Comparison of ENCODE assay signal across 18 cellular contexts in genomic region chr11:66651011-66651410, GRCh38. TPM values are rescaled to one million over a fixed set of nuclear protein-coding genes. Genes with fewer than 3 reads are reported as not detected.
DNase-seq lines count a peak whose midpoint lies in the region; ATAC-seq, FAIRE-seq and TF ChIP-seq lines count a peak whose summit lies in the region.
"Had no signal": no experiment of that assay in that cellular context is flagged by ENCODE, and none has a peak within 500 bp of the region (broad histone marks: within the 10 kb centered on the region; RNA-seq: fewer than 3 reads in every experiment).

No MANE protein-coding gene starts in this region.

- TF ChIP-seq CTCF in HFFc6 (IDR thresholded peaks at IDR 0.05) = no peak
- TF ChIP-seq CTCF in HepG2 (CRISPR knock-in tag; IDR thresholded peaks at IDR 0.05) = no peak
- TF ChIP-seq CTCF in Peyer's patch (IDR thresholded peaks at IDR 0.05) = no peak

- H3K4me3 ChIP-seq in HepG2 (replicated peaks in 1 of 3; ENCODE audit: insufficient read depth in 1 of 3, low read depth in 2 of 3, low read length in 3 of 3) (no peak overlapping the region), Peyer's patch (no peak overlapping the region)
- H3K4me3 ChIP-seq: BLaER1 treated with 17β-estradiol and CSF1 and Interleukin-3, amounts not matched to agents 10 nM and 100 nM; lower lobe of right lung; skin epidermis; thyroid gland had no signal

- no peak overlapping the region for H3K4me3 Mint-ChIP-seq in HFFc6
- no peak overlapping the region for H3K4me3 Mint-ChIP-seq in activated naive CD8-positive, alpha-beta T cell treated with anti-CD3 and anti-CD28 coated beads for 36 hours
- H3K4me3 Mint-ChIP-seq: IgD-negative memory B cell had no signal

- intact Hi-C loops in HepG2 (cut with micrococcal nuclease; ENCODE audit: unreplicated experiment) = no loop called here

- ATAC-seq in HepG2 (no peak), GM18870 (IDR thresholded peaks at IDR 0.05; ENCODE audit: unreplicated experiment) (no peak), HG02981 (IDR thresholded peaks at IDR 0.05; ENCODE audit: unreplicated experiment) (no peak)
- ATAC-seq: lower lobe of right lung had no signal

- no peak overlapping the region for H2AFZ ChIP-seq in HepG2 (ENCODE audit: low read length)

- peaks cover 20% of the 10 kb centered on the region for H4K20me1 ChIP-seq in HepG2 (ENCODE audit: insufficient read depth, low read length)

- peaks cover 50% of the 10 kb centered on the region for H3K36me3 Mint-ChIP-seq in HFFc6 (ENCODE audit: low read depth)
- peaks cover 62% of the 10 kb centered on the region for H3K36me3 Mint-ChIP-seq in activated naive CD8-positive, alpha-beta T cell treated with anti-CD3 and anti-CD28 coated beads for 36 hours

- no TSS peak for BruUV-seq in HepG2 (replicated peaks; lab: Mats Ljungman, UMichigan)

- DNase-seq in HFFc6 (no peak), HepG2 (ENCODE audit: low spot score) (no peak), Peyer's patch (no peak)
- no peak for DNase-seq in activated naive CD8-positive, alpha-beta T cell treated with anti-CD3 and anti-CD28 coated beads for 36 hours
- DNase-seq: brain microvascular endothelial cell, hypothalamus, lower lobe of right lung, NCI-H187, NCI-H774, thyroid gland had no signal

- no peak for FAIRE-seq in HepG2 (lab: Jason Lieb, UNC)
- FAIRE-seq: endometrium had no signal

- H3K4me2 ChIP-seq in HepG2 (ENCODE audit: low read depth, low read length) = no peak overlapping the region
- H3K4me2 ChIP-seq: BLaER1 treated with 17β-estradiol and CSF1 and Interleukin-3, amounts not matched to agents 10 nM and 100 nM had no signal

- no peak overlapping the region for H3K9ac ChIP-seq in HepG2 (ENCODE audit: insufficient read depth, low read depth, low read length)
- H3K9ac ChIP-seq: BLaER1 treated with 17β-estradiol and CSF1 and Interleukin-3, amounts not matched to agents 10 nM and 100 nM had no signal

- H3K36me3 ChIP-seq in HepG2 (replicated peaks in 1 of 2; ENCODE audit: control insufficient read depth in 1 of 2, insufficient read depth in 2 of 2, low read length in 2 of 2) = peaks cover 4 to 46% of the 10 kb centered on the region in 2 experiments
- H3K36me3 ChIP-seq in Peyer's patch = peaks cover 0 to 62% (median 0%) of the 10 kb centered on the region in 3 donors

- H3K27me3 ChIP-seq in HepG2 (ENCODE audit: control insufficient read depth in 1 of 2, insufficient read depth in 2 of 2, low read length in 2 of 2) (no peaks in the 10 kb centered on the region), Peyer's patch (no peaks in the 10 kb centered on the region)
- H3K27me3 ChIP-seq: BLaER1 treated with 17β-estradiol and CSF1 and Interleukin-3, amounts not matched to agents 10 nM and 100 nM; brain microvascular endothelial cell; neutrophil; thyroid gland had no signal

- CTCF ChIA-PET in HepG2 (lab: Yijun Ruan, JAX; ENCODE audit: low intra/inter-chr PET ratio, low total read pairs) = no interaction called here

- peaks cover 30% of the 10 kb centered on the region for H3K4me1 Mint-ChIP-seq in HFFc6 (ENCODE audit: low read depth)
- H3K4me1 Mint-ChIP-seq in activated naive CD8-positive, alpha-beta T cell treated with anti-CD3 and anti-CD28 coated beads for 36 hours = peaks cover 45% of the 10 kb centered on the region

- H3K9me3 Mint-ChIP-seq in HFFc6 = no peaks in the 10 kb centered on the region
- H3K9me3 Mint-ChIP-seq in activated naive CD8-positive, alpha-beta T cell treated with anti-CD3 and anti-CD28 coated beads for 36 hours = no peaks in the 10 kb centered on the region
- H3K9me3 Mint-ChIP-seq: IgD-negative memory B cell had no signal

- peak overlapping the region; percentile 48 for H3K27ac Mint-ChIP-seq in HFFc6
- H3K27ac Mint-ChIP-seq in activated naive CD8-positive, alpha-beta T cell treated with anti-CD3 and anti-CD28 coated beads for 36 hours = peak overlapping the region; percentile 34

- no peak for TF ChIP-seq RAD21 in HepG2 (CRISPR knock-in tag; IDR thresholded peaks at IDR 0.05)

- no peaks in the 10 kb centered on the region for H3K9me3 ChIP-seq in HepG2 (ENCODE audit: low read length)
- H3K9me3 ChIP-seq in Peyer's patch = no peaks in the 10 kb centered on the region
- H3K9me3 ChIP-seq: BLaER1 treated with 17β-estradiol and CSF1 and Interleukin-3, amounts not matched to agents 10 nM and 100 nM; lower lobe of right lung; neutrophil; thyroid gland had no signal

- no peak for TF ChIP-seq POLR2A in HepG2 (IDR thresholded peaks at IDR 0.05; ENCODE audit: insufficient read depth in 1 of 2, low read depth in 2 of 2, low read length in 2 of 2)
- TF ChIP-seq POLR2A in Peyer's patch (IDR thresholded peaks at IDR 0.05) = no peak

- 96% methylated on average over 2 of the region's 2 CpGs for WGBS in HepG2 (ENCODE audit: low lambda C conversion rate)

- H3K27ac ChIP-seq in HepG2 (ENCODE audit: extremely low read length, insufficient read depth, low read length) = no peak overlapping the region
- H3K27ac ChIP-seq in Peyer's patch = no peak overlapping the region
- H3K27ac ChIP-seq: BLaER1 treated with 17β-estradiol and CSF1 and Interleukin-3, amounts not matched to agents 10 nM and 100 nM; brain microvascular endothelial cell; lower lobe of right lung; neutrophil; skin epidermis; thyroid gland; VCaP had no signal

- in situ Hi-C loops in HepG2 (cut with HindIII; ENCODE audit: extremely low pct_ligation_motif_present, low pct_unique_long_range_greater_than_20kb) = no loop called here

- POLR2A ChIA-PET in HepG2 (lab: Yijun Ruan, JAX) = interaction anchor here (4.9 kb wide), 1 partner anchor 13 kb away, joined by 20 read pairs; the partner anchor contains the start of gene RBM4

- TF ChIP-seq EP300 in HepG2 (IDR thresholded peaks at IDR 0.05; ENCODE audit: low read depth in 2 of 2, low read length in 2 of 2) = no peak
- TF ChIP-seq EP300 in HepG2 (CRISPR knock-in tag; IDR thresholded peaks at IDR 0.05; ENCODE audit: borderline replicate concordance) = no peak

- no peaks in the 10 kb centered on the region; the same call in 1 of the 2 replicates for H3K27me3 Mint-ChIP-seq in HFFc6 (ENCODE audit: insufficient read depth)
- H3K27me3 Mint-ChIP-seq in activated naive CD8-positive, alpha-beta T cell treated with anti-CD3 and anti-CD28 coated beads for 36 hours = no peaks in the 10 kb centered on the region
- H3K27me3 Mint-ChIP-seq: IgD-negative memory B cell had no signal

- H3K79me2 ChIP-seq in HepG2 (ENCODE audit: insufficient read depth, low read length) = peaks cover 18% of the 10 kb centered on the region

- H3K4me1 ChIP-seq in HepG2 (ENCODE audit: insufficient read depth, low read length) (peaks cover 12% of the 10 kb centered on the region; the same call in 1 of the 2 replicates), Peyer's patch (no peaks in the 10 kb centered on the region)
- H3K4me1 ChIP-seq: thyroid gland had no signal

RNA-seq across cellular contexts. Expression of gene RBM4, which starts 12.5 kb away (rescaled TPM):
- total RNA-seq in HFFc6 (2021; fragmentation: NEBNext Ultra II Directional; extraction: Animal tissue kit (Norgen Biotek cat#: 25700)) = 100 to 1,000 TPM; 130 to 147 (median 134) TPM
- total RNA-seq in activated naive CD8-positive, alpha-beta T cell treated with anti-CD3 and anti-CD28 coated beads for 36 hours = 100 to 1,000 TPM; 134 to 140 TPM
- total RNA-seq in HepG2 (2016; rRNA removed; fragmentation: Illumina TruSeq; extraction: Trizol) = 136 and 138 TPM in 2 replicates
- 72.4 and 85.4 TPM in 2 replicates for total RNA-seq in HepG2 (2016; cell fraction: cytosol; rRNA removed; fragmentation: Illumina TruSeq; extraction: Trizol; ENCODE audit: low read depth)
- total RNA-seq in HepG2 (2016; cell fraction: insoluble cytoplasmic fraction; rRNA removed; fragmentation: Illumina TruSeq; extraction: Trizol) = 137 and 138 TPM in 2 replicates
- 57.5 and 58.8 TPM in 2 replicates for total RNA-seq in HepG2 (2016; cell fraction: membrane; rRNA removed; fragmentation: Illumina TruSeq; extraction: Trizol)
- total RNA-seq in HepG2 (2016; cell fraction: nucleus; rRNA removed; fragmentation: Illumina TruSeq; extraction: Trizol) = 101 and 109 TPM in 2 replicates
- 123 and 126 TPM in 2 replicates for polyA plus RNA-seq in HepG2 (2011; rRNA removed)
- 150 and 151 TPM in 2 replicates for polyA plus RNA-seq in HepG2 (2011; cell fraction: cytosol; rRNA removed)
- polyA plus RNA-seq in HepG2 (2011; cell fraction: nucleus; rRNA removed) = 83.4 and 84.4 TPM in 2 replicates
- 117 and 122 TPM in 2 replicates for polyA plus RNA-seq in HepG2 (2012)
- 29.4 and 30.6 TPM in 2 replicates for polyA plus RNA-seq in HepG2 (2016; cell fraction: cytosol; fragmentation: Illumina TruSeq; extraction: Trizol; ENCODE audit: low read depth)
- 149 and 157 TPM in 2 replicates for polyA plus RNA-seq in HepG2 (2016; cell fraction: insoluble cytoplasmic fraction; fragmentation: Illumina TruSeq; extraction: Trizol; ENCODE audit: low read depth)
- 38.1 and 38.5 TPM in 2 replicates for polyA plus RNA-seq in HepG2 (2016; cell fraction: membrane; fragmentation: Illumina TruSeq; extraction: Trizol; ENCODE audit: low read depth)
- 115 and 116 TPM in 2 replicates for polyA plus RNA-seq in HepG2 (2016; cell fraction: nucleus; fragmentation: Illumina TruSeq; extraction: Trizol; ENCODE audit: insufficient read depth, low read depth)
- polyA minus RNA-seq in HepG2 (2011; rRNA and poly(A)+ RNA removed; ENCODE audit: low replicate concordance) = 104 and 196 TPM in 2 replicates
- polyA minus RNA-seq in HepG2 (2011; cell fraction: cytosol; rRNA and poly(A)+ RNA removed) = 40.8 and 41.0 TPM in 2 replicates
- 136 and 154 TPM in 2 replicates for polyA minus RNA-seq in HepG2 (2011; cell fraction: nucleus; rRNA and poly(A)+ RNA removed)
- total RNA-seq in Peyer's patch = 10 to 100 TPM; 64.6 to 90.8 (median 75.3) TPM

RNA-seq across cellular contexts. Expression of gene RBM4B, which starts 26.7 kb away (rescaled TPM):
- 10 to 100 TPM; 17.0 to 21.1 (median 18.2) TPM for total RNA-seq in HFFc6 (2021; fragmentation: NEBNext Ultra II Directional; extraction: Animal tissue kit (Norgen Biotek cat#: 25700))
- 10 to 100 TPM; 12.2 to 15.5 TPM for total RNA-seq in activated naive CD8-positive, alpha-beta T cell treated with anti-CD3 and anti-CD28 coated beads for 36 hours
- total RNA-seq in HepG2 (2016; rRNA removed; fragmentation: Illumina TruSeq; extraction: Trizol) = 25.6 and 25.8 TPM in 2 replicates
- 11.1 and 13.0 TPM in 2 replicates for total RNA-seq in HepG2 (2016; cell fraction: cytosol; rRNA removed; fragmentation: Illumina TruSeq; extraction: Trizol; ENCODE audit: low read depth)
- 24.9 and 27.1 TPM in 2 replicates for total RNA-seq in HepG2 (2016; cell fraction: insoluble cytoplasmic fraction; rRNA removed; fragmentation: Illumina TruSeq; extraction: Trizol)
- total RNA-seq in HepG2 (2016; cell fraction: membrane; rRNA removed; fragmentation: Illumina TruSeq; extraction: Trizol) = 16.5 and 17.7 TPM in 2 replicates
- total RNA-seq in HepG2 (2016; cell fraction: nucleus; rRNA removed; fragmentation: Illumina TruSeq; extraction: Trizol) = 21.3 and 26.1 TPM in 2 replicates
- 32.4 and 33.5 TPM in 2 replicates for polyA plus RNA-seq in HepG2 (2011; rRNA removed)
- polyA plus RNA-seq in HepG2 (2011; cell fraction: cytosol; rRNA removed) = 19.2 and 24.1 TPM in 2 replicates
- polyA plus RNA-seq in HepG2 (2011; cell fraction: nucleus; rRNA removed) = 51.7 and 54.9 TPM in 2 replicates
- polyA plus RNA-seq in HepG2 (2012) = 18.3 and 24.4 TPM in 2 replicates
- 4.8 and 5.2 TPM in 2 replicates for polyA plus RNA-seq in HepG2 (2016; cell fraction: cytosol; fragmentation: Illumina TruSeq; extraction: Trizol; ENCODE audit: low read depth)
- 28.7 and 29.9 TPM in 2 replicates for polyA plus RNA-seq in HepG2 (2016; cell fraction: insoluble cytoplasmic fraction; fragmentation: Illumina TruSeq; extraction: Trizol; ENCODE audit: low read depth)
- polyA plus RNA-seq in HepG2 (2016; cell fraction: membrane; fragmentation: Illumina TruSeq; extraction: Trizol; ENCODE audit: low read depth) = 7.3 and 10.0 TPM in 2 replicates
- 43.3 and 48.3 TPM in 2 replicates for polyA plus RNA-seq in HepG2 (2016; cell fraction: nucleus; fragmentation: Illumina TruSeq; extraction: Trizol; ENCODE audit: insufficient read depth, low read depth)
- 19.7 and 31.4 TPM in 2 replicates for polyA minus RNA-seq in HepG2 (2011; rRNA and poly(A)+ RNA removed; ENCODE audit: low replicate concordance)
- 7.9 and 9.7 TPM in 2 replicates for polyA minus RNA-seq in HepG2 (2011; cell fraction: cytosol; rRNA and poly(A)+ RNA removed)
- 39.4 and 40.9 TPM in 2 replicates for polyA minus RNA-seq in HepG2 (2011; cell fraction: nucleus; rRNA and poly(A)+ RNA removed)
- total RNA-seq in Peyer's patch = 10 to 100 TPM; 15.2 to 33.0 (median 21.7) TPM

RNA-seq across cellular contexts. Expression of gene RBM14, which starts 34.6 kb away (rescaled TPM):
- total RNA-seq in HFFc6 (2021; fragmentation: NEBNext Ultra II Directional; extraction: Animal tissue kit (Norgen Biotek cat#: 25700)) = 10 to 100 TPM; 54.1 to 71.5 (median 64.9) TPM
- total RNA-seq in activated naive CD8-positive, alpha-beta T cell treated with anti-CD3 and anti-CD28 coated beads for 36 hours = 100 to 1,000 TPM; 157 to 162 TPM
- 41.7 and 44.1 TPM in 2 replicates for total RNA-seq in HepG2 (2016; rRNA removed; fragmentation: Illumina TruSeq; extraction: Trizol)
- 3.6 and 5.1 TPM in 2 replicates for total RNA-seq in HepG2 (2016; cell fraction: cytosol; rRNA removed; fragmentation: Illumina TruSeq; extraction: Trizol; ENCODE audit: low read depth)
- 41.2 and 46.1 TPM in 2 replicates for total RNA-seq in HepG2 (2016; cell fraction: insoluble cytoplasmic fraction; rRNA removed; fragmentation: Illumina TruSeq; extraction: Trizol)
- total RNA-seq in HepG2 (2016; cell fraction: membrane; rRNA removed; fragmentation: Illumina TruSeq; extraction: Trizol) = 17.8 and 17.9 TPM in 2 replicates
- total RNA-seq in HepG2 (2016; cell fraction: nucleus; rRNA removed; fragmentation: Illumina TruSeq; extraction: Trizol) = 58.5 and 66.2 TPM in 2 replicates
- 12.7 and 14.6 TPM in 2 replicates for polyA plus RNA-seq in HepG2 (2011; rRNA removed)
- polyA plus RNA-seq in HepG2 (2011; cell fraction: cytosol; rRNA removed) = 10.6 and 13.1 TPM in 2 replicates
- 44.2 and 47.6 TPM in 2 replicates for polyA plus RNA-seq in HepG2 (2011; cell fraction: nucleus; rRNA removed)
- 18.2 and 26.9 TPM in 2 replicates for polyA plus RNA-seq in HepG2 (2012)
- 4.8 and 5.7 TPM in 2 replicates for polyA plus RNA-seq in HepG2 (2016; cell fraction: cytosol; fragmentation: Illumina TruSeq; extraction: Trizol; ENCODE audit: low read depth)
- polyA plus RNA-seq in HepG2 (2016; cell fraction: insoluble cytoplasmic fraction; fragmentation: Illumina TruSeq; extraction: Trizol; ENCODE audit: low read depth) = 50.7 and 56.3 TPM in 2 replicates
- 15.9 and 16.6 TPM in 2 replicates for polyA plus RNA-seq in HepG2 (2016; cell fraction: membrane; fragmentation: Illumina TruSeq; extraction: Trizol; ENCODE audit: low read depth)
- polyA plus RNA-seq in HepG2 (2016; cell fraction: nucleus; fragmentation: Illumina TruSeq; extraction: Trizol; ENCODE audit: insufficient read depth, low read depth) = 64.3 and 68.1 TPM in 2 replicates
- polyA minus RNA-seq in HepG2 (2011; rRNA and poly(A)+ RNA removed; ENCODE audit: low replicate concordance) = 59.6 and 85.3 TPM in 2 replicates
- 14.9 and 22.7 TPM in 2 replicates for polyA minus RNA-seq in HepG2 (2011; cell fraction: cytosol; rRNA and poly(A)+ RNA removed)
- 52.8 and 54.8 TPM in 2 replicates for polyA minus RNA-seq in HepG2 (2011; cell fraction: nucleus; rRNA and poly(A)+ RNA removed)
- total RNA-seq in Peyer's patch = 10 to 100 TPM; 56.7 to 91.4 (median 74.6) TPM

RNA-seq across cellular contexts. Expression of gene CCS, which starts 58.0 kb away (rescaled TPM):
- total RNA-seq in HFFc6 (2021; fragmentation: NEBNext Ultra II Directional; extraction: Animal tissue kit (Norgen Biotek cat#: 25700)) = 10 to 100 TPM; 25.8 to 27.4 (median 26.5) TPM
- 10 to 100 TPM; 19.7 to 20.9 TPM for total RNA-seq in activated naive CD8-positive, alpha-beta T cell treated with anti-CD3 and anti-CD28 coated beads for 36 hours
- total RNA-seq in HepG2 (2016; rRNA removed; fragmentation: Illumina TruSeq; extraction: Trizol) (34.2 and 44.6 TPM in 2 replicates), Peyer's patch (10 to 100 TPM; 30.6 to 70.1 (median 47.2) TPM)
- total RNA-seq in HepG2 (2016; cell fraction: cytosol; rRNA removed; fragmentation: Illumina TruSeq; extraction: Trizol; ENCODE audit: low read depth) = 77.8 and 78.2 TPM in 2 replicates
- total RNA-seq in HepG2 (2016; cell fraction: insoluble cytoplasmic fraction; rRNA removed; fragmentation: Illumina TruSeq; extraction: Trizol) = 30.0 and 48.1 TPM in 2 replicates
- total RNA-seq in HepG2 (2016; cell fraction: membrane; rRNA removed; fragmentation: Illumina TruSeq; extraction: Trizol) = 36.9 and 40.8 TPM in 2 replicates
- total RNA-seq in HepG2 (2016; cell fraction: nucleus; rRNA removed; fragmentation: Illumina TruSeq; extraction: Trizol) = 27.8 and 35.6 TPM in 2 replicates
- polyA plus RNA-seq in HepG2 (2011; rRNA removed) = 25.4 and 34.7 TPM in 2 replicates
- polyA plus RNA-seq in HepG2 (2011; cell fraction: cytosol; rRNA removed) = 23.5 and 37.2 TPM in 2 replicates
- 127 and 131 TPM in 2 replicates for polyA plus RNA-seq in HepG2 (2011; cell fraction: nucleus; rRNA removed)
- polyA plus RNA-seq in HepG2 (2012) = 31.4 and 37.9 TPM in 2 replicates
- 6.4 and 6.8 TPM in 2 replicates for polyA plus RNA-seq in HepG2 (2016; cell fraction: cytosol; fragmentation: Illumina TruSeq; extraction: Trizol; ENCODE audit: low read depth)
- polyA plus RNA-seq in HepG2 (2016; cell fraction: insoluble cytoplasmic fraction; fragmentation: Illumina TruSeq; extraction: Trizol; ENCODE audit: low read depth) = 36.6 and 42.6 TPM in 2 replicates
- 6.0 and 8.2 TPM in 2 replicates for polyA plus RNA-seq in HepG2 (2016; cell fraction: membrane; fragmentation: Illumina TruSeq; extraction: Trizol; ENCODE audit: low read depth)
- 64.5 and 64.9 TPM in 2 replicates for polyA plus RNA-seq in HepG2 (2016; cell fraction: nucleus; fragmentation: Illumina TruSeq; extraction: Trizol; ENCODE audit: insufficient read depth, low read depth)
- polyA minus RNA-seq in HepG2 (2011; rRNA and poly(A)+ RNA removed; ENCODE audit: low replicate concordance) = 31.8 and 31.9 TPM in 2 replicates
- polyA minus RNA-seq in HepG2 (2011; cell fraction: cytosol; rRNA and poly(A)+ RNA removed) = 18.1 and 21.5 TPM in 2 replicates
- polyA minus RNA-seq in HepG2 (2011; cell fraction: nucleus; rRNA and poly(A)+ RNA removed) = 21.1 and 29.0 TPM in 2 replicates

RNA-seq across cellular contexts. Expression of gene CCDC87, which starts 58.1 kb away (rescaled TPM):
- under 1 TPM; 0.19 to 0.66 (median 0.37) TPM for total RNA-seq in HFFc6 (2021; fragmentation: NEBNext Ultra II Directional; extraction: Animal tissue kit (Norgen Biotek cat#: 25700))
- total RNA-seq in activated naive CD8-positive, alpha-beta T cell treated with anti-CD3 and anti-CD28 coated beads for 36 hours = under 1 TPM; 0.16 to 0.23 TPM
- total RNA-seq in HepG2 (2016; rRNA removed; fragmentation: Illumina TruSeq; extraction: Trizol) (0.17 and 0.42 TPM in 2 replicates), Peyer's patch (under 1 TPM in 2 of 4 donors, not detected in 2; 0.35 to 0.38 TPM)
- total RNA-seq in HepG2 (2016; cell fraction: cytosol; rRNA removed; fragmentation: Illumina TruSeq; extraction: Trizol; ENCODE audit: low read depth) = 0.10 and 0.18 TPM in 2 replicates
- 0.27 and 0.41 TPM in 2 replicates for total RNA-seq in HepG2 (2016; cell fraction: insoluble cytoplasmic fraction; rRNA removed; fragmentation: Illumina TruSeq; extraction: Trizol)
- 0.46 and 0.48 TPM in 2 replicates for total RNA-seq in HepG2 (2016; cell fraction: membrane; rRNA removed; fragmentation: Illumina TruSeq; extraction: Trizol)
- 0.66 and 0.78 TPM in 2 replicates for total RNA-seq in HepG2 (2016; cell fraction: nucleus; rRNA removed; fragmentation: Illumina TruSeq; extraction: Trizol)
- polyA plus RNA-seq in HepG2 (2011; rRNA removed) = 0.05 and 0.09 TPM in 2 replicates
- 0.04 and 0.05 TPM in 2 replicates for polyA plus RNA-seq in HepG2 (2011; cell fraction: cytosol; rRNA removed)
- polyA plus RNA-seq in HepG2 (2011; cell fraction: nucleus; rRNA removed) = 0.17 and 0.29 TPM in 2 replicates
- 0.20 and 0.21 TPM in 2 replicates for polyA plus RNA-seq in HepG2 (2012)
- not detected in 2 replicates for polyA plus RNA-seq in HepG2 (2016; cell fraction: cytosol; fragmentation: Illumina TruSeq; extraction: Trizol; ENCODE audit: low read depth)
- 0.15 and 0.29 TPM in 2 replicates for polyA plus RNA-seq in HepG2 (2016; cell fraction: insoluble cytoplasmic fraction; fragmentation: Illumina TruSeq; extraction: Trizol; ENCODE audit: low read depth)
- 0.06 and 0.10 TPM in 2 replicates for polyA plus RNA-seq in HepG2 (2016; cell fraction: membrane; fragmentation: Illumina TruSeq; extraction: Trizol; ENCODE audit: low read depth)
- polyA plus RNA-seq in HepG2 (2016; cell fraction: nucleus; fragmentation: Illumina TruSeq; extraction: Trizol; ENCODE audit: insufficient read depth, low read depth) = 0.15 TPM in 1 of 2 replicates, not detected in the other
- 0.22 and 0.23 TPM in 2 replicates for polyA minus RNA-seq in HepG2 (2011; rRNA and poly(A)+ RNA removed; ENCODE audit: low replicate concordance)
- polyA minus RNA-seq in HepG2 (2011; cell fraction: cytosol; rRNA and poly(A)+ RNA removed) = not detected in 2 replicates
- 0.37 and 0.64 TPM in 2 replicates for polyA minus RNA-seq in HepG2 (2011; cell fraction: nucleus; rRNA and poly(A)+ RNA removed)
- polyA plus RNA-seq: IgD-negative memory B cell had no signal
